26 cellular contexts compared by ENCODE assay signal in the genomic region with DNA sequence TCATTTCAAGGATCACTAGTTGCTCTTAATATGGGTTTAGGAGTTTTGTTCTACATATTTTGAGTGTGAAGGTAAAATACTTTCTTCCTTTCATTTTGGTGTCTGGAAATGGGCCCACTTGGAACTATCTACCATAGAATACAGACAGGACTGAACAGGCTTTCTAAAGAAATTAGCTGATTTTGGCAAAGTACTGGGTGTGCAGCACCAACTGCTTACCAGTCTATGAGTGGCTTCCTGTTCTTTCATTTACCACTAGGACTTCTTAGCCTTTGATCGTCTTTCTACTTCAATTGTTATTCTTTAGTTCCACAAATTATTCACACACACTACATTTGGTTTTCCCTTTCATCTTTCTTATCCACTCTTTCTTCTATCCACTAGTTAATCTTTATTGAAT.
"Had no signal": no experiment of that assay in that cellular context is flagged by ENCODE, and none has a peak within 500 bp of the region (broad histone marks: within the 10 kb centered on the region; RNA-seq: fewer than 3 reads in every experiment).

No MANE protein-coding gene starts in this region.

- H3K36me3 ChIP-seq: SJCRH30, WERI-Rb-1 had no signal

- H3K9me3 ChIP-seq: SJCRH30 had no signal

- H3K4me1 ChIP-seq: SJCRH30 had no signal

- DNase-seq: activated CD4-positive, alpha-beta T cell treated with anti-CD3 and anti-CD28 coated beads, Interleukin-2, amount 10 ng/mL, durations not matched to agents 24 days and 14 days; activated CD4-positive, alpha-beta T cell treated with anti-CD3 and anti-CD28 coated beads, Interleukin-2, amount 50 U/mL, for 48 hours; activated CD4-positive, CD25-positive, alpha-beta regulatory T cell; activated CD8-positive, alpha-beta T cell treated with anti-CD3 and anti-CD28 coated beads, Interleukin-2, amount 10 ng/mL, durations not matched to agents 7 days and 5 days; activated effector memory CD4-positive, alpha-beta T cell treated with Interleukin-2 at 50 U/mL for 16 hours; activated naive CD4-positive, alpha-beta T cell treated with anti-CD3 and anti-CD28 coated beads, Interleukin-2, amount 10 ng/mL, durations not matched to agents 7 days and 5 days; activated naive CD8-positive, alpha-beta T cell treated with anti-CD3 and anti-CD28 coated beads, Interleukin-2, amount 50 U/mL, for 24 hours; activated T-cell treated with anti-CD3 and anti-CD28 coated beads, Interleukin-2, amount 50 U/mL, for 4 hours; anterior cingulate cortex; NCI-H1092 treated with DMSO at 0.1 percent for 48 hours; NCI-H1417; NCI-H146; NCI-H187; NCI-H2029 treated with DMSO at 0.1 percent for 48 hours; NCI-H2107; NCI-H2171; NCI-H524; NCI-H69; NCI-H82; SHP77; SJCRH30; T1000; WERI-Rb-1 had no signal

- H3K27ac ChIP-seq: SJCRH30, SK-N-MC, WERI-Rb-1 had no signal

- ATAC-seq: activated CD8-positive, alpha-beta T cell treated with anti-CD3 and anti-CD28 coated beads, Interleukin-2, amount 10 ng/mL, durations not matched to agents 7 days and 5 days; activated naive CD8-positive, alpha-beta T cell treated with anti-CD3 and anti-CD28 coated beads, Interleukin-2, amount 50 U/mL, for 24 hours; activated T-cell treated with anti-CD3 and anti-CD28 coated beads, Interleukin-2, amount 50 U/mL, for 4 hours; K562; Panc1 had no signal

- H3K4me3 ChIP-seq: K562, SJCRH30, SK-N-MC had no signal

- H3K27me3 ChIP-seq: SJCRH30 had no signal
